In genomic region chr12:44889871-44890270, GRCh38 we compare ENCODE assay signal across 31 cellular contexts. TPM values are rescaled to one million over a fixed set of nuclear protein-coding genes. Genes with fewer than 3 reads are reported as not detected.
"Had no signal": no experiment of that assay in that cellular context is flagged by ENCODE, and none has a peak within 500 bp of the region (broad histone marks: within the 10 kb centered on the region; RNA-seq: fewer than 3 reads in every experiment).

No MANE protein-coding gene starts in this region.

- H3K4me3 Mint-ChIP-seq: activated CD4-positive, alpha-beta memory T cell treated with anti-CD3 and anti-CD28 coated beads, Interleukin-2, amount 10 ng/mL, durations not matched to agents 7 days and 5 days; activated CD4-positive, alpha-beta T cell treated with anti-CD3 and anti-CD28 coated beads, Interleukin-2, amount 10 ng/mL, durations not matched to agents 7 days and 5 days; activated naive CD4-positive, alpha-beta T cell treated with anti-CD3 and anti-CD28 coated beads, Interleukin-2, amount 10 ng/mL, durations not matched to agents 7 days and 5 days; activated naive CD8-positive, alpha-beta T cell treated with anti-CD3 and anti-CD28 coated beads, Interleukin-2, amount 10 ng/mL, durations not matched to agents 7 days and 5 days; activated T-cell treated with anti-CD3 and anti-CD28 coated beads, Interleukin-2, amount 50 U/mL, for 24 hours; activated T-cell treated with anti-CD3 and anti-CD28 coated beads, Interleukin-2, amount 50 U/mL, for 72 hours; central memory CD8-positive, alpha-beta T cell; dendritic cell treated with granulocyte-macrophage colony-stimulating factor and Interleukin-4, amounts not matched to agents 40 ng/mL and 50 ng/mL, for 4 days; WTC11 had no signal

- H3K4me1 Mint-ChIP-seq: activated CD4-positive, alpha-beta memory T cell treated with anti-CD3 and anti-CD28 coated beads, Interleukin-2, amount 10 ng/mL, durations not matched to agents 7 days and 5 days; activated CD4-positive, alpha-beta T cell treated with anti-CD3 and anti-CD28 coated beads, Interleukin-2, amount 10 ng/mL, durations not matched to agents 7 days and 5 days; activated naive CD4-positive, alpha-beta T cell treated with anti-CD3 and anti-CD28 coated beads, Interleukin-2, amount 10 ng/mL, durations not matched to agents 7 days and 5 days; activated naive CD8-positive, alpha-beta T cell treated with anti-CD3 and anti-CD28 coated beads, Interleukin-2, amount 10 ng/mL, durations not matched to agents 7 days and 5 days; central memory CD8-positive, alpha-beta T cell; WTC11 had no signal

- H3K27me3 ChIP-seq: brain microvascular endothelial cell, dorsolateral prefrontal cortex, esophagus squamous epithelium, gastroesophageal sphincter, heart right ventricle had no signal

- H3K27ac Mint-ChIP-seq: activated CD4-positive, alpha-beta memory T cell treated with anti-CD3 and anti-CD28 coated beads, Interleukin-2, amount 10 ng/mL, durations not matched to agents 7 days and 5 days; activated CD4-positive, alpha-beta T cell treated with anti-CD3 and anti-CD28 coated beads, Interleukin-2, amount 10 ng/mL, durations not matched to agents 7 days and 5 days; activated naive CD4-positive, alpha-beta T cell treated with anti-CD3 and anti-CD28 coated beads, Interleukin-2, amount 10 ng/mL, durations not matched to agents 7 days and 5 days; activated naive CD4-positive, alpha-beta T cell treated with anti-CD3 and anti-CD28 coated beads, Interleukin-2, amount 50 U/mL, for 72 hours; activated naive CD8-positive, alpha-beta T cell treated with anti-CD3 and anti-CD28 coated beads, Interleukin-2, amount 10 ng/mL, durations not matched to agents 7 days and 5 days; activated T-cell treated with anti-CD3 and anti-CD28 coated beads, Interleukin-2, amount 50 U/mL, for 24 hours; activated T-cell treated with anti-CD3 and anti-CD28 coated beads, Interleukin-2, amount 50 U/mL, for 72 hours; dendritic cell treated with granulocyte-macrophage colony-stimulating factor and Interleukin-4, amounts not matched to agents 40 ng/mL and 50 ng/mL, for 4 days; WTC11 had no signal

- H3K36me3 ChIP-seq: brain microvascular endothelial cell, esophagus squamous epithelium, gastroesophageal sphincter, heart right ventricle had no signal

- H3K27ac ChIP-seq: brain microvascular endothelial cell, coronary artery, dorsolateral prefrontal cortex, esophagus squamous epithelium, gastroesophageal sphincter, heart right ventricle, VCaP had no signal

- DNase-seq: activated CD4-positive, alpha-beta memory T cell treated with anti-CD3 and anti-CD28 coated beads, Interleukin-2, amount 10 ng/mL, durations not matched to agents 7 days and 5 days; activated CD4-positive, alpha-beta T cell treated with anti-CD3 and anti-CD28 coated beads for 1 hour; activated CD4-positive, alpha-beta T cell treated with anti-CD3 and anti-CD28 coated beads for 4 hours; activated CD4-positive, alpha-beta T cell treated with anti-CD3 and anti-CD28 coated beads, Interleukin-2, amount 10 ng/mL, durations not matched to agents 7 days and 5 days; activated CD4-positive, alpha-beta T cell treated with anti-CD3 and anti-CD28 coated beads, Interleukin-2, amount 50 U/mL, for 4 hours; activated CD8-positive, alpha-beta memory T cell treated with anti-CD3 and anti-CD28 coated beads, Interleukin-2, amount 50 U/mL, for 48 hours; activated gamma-delta T cell; activated naive CD4-positive, alpha-beta T cell; activated naive CD4-positive, alpha-beta T cell treated with anti-CD3 and anti-CD28 coated beads, Interleukin-2, amount 10 ng/mL, durations not matched to agents 7 days and 5 days; activated naive CD8-positive, alpha-beta T cell treated with anti-CD3 and anti-CD28 coated beads, Interleukin-2, amount 10 ng/mL, durations not matched to agents 7 days and 5 days; activated T-cell treated with anti-CD3 and anti-CD28 coated beads for 4 hours; activated T-cell treated with anti-CD3 and anti-CD28 coated beads, Interleukin-2, amount 50 U/mL, for 24 hours; activated T-cell treated with anti-CD3 and anti-CD28 coated beads, Interleukin-2, amount 50 U/mL, for 72 hours; amniotic stem cell; anterior cingulate cortex; brain microvascular endothelial cell; dorsolateral prefrontal cortex; effector memory CD4-positive, alpha-beta T cell; esophagus squamous epithelium; foreskin melanocyte; heart right ventricle; T-helper 2 cell had no signal

- H3K4me3 ChIP-seq: coronary artery, dorsolateral prefrontal cortex, esophagus squamous epithelium, gastroesophageal sphincter, heart right ventricle had no signal

- H3K9me3 Mint-ChIP-seq: activated CD4-positive, alpha-beta memory T cell treated with anti-CD3 and anti-CD28 coated beads, Interleukin-2, amount 10 ng/mL, durations not matched to agents 7 days and 5 days; activated CD4-positive, alpha-beta T cell treated with anti-CD3 and anti-CD28 coated beads, Interleukin-2, amount 10 ng/mL, durations not matched to agents 7 days and 5 days; activated naive CD4-positive, alpha-beta T cell treated with anti-CD3 and anti-CD28 coated beads, Interleukin-2, amount 10 ng/mL, durations not matched to agents 7 days and 5 days; activated naive CD4-positive, alpha-beta T cell treated with anti-CD3 and anti-CD28 coated beads, Interleukin-2, amount 50 U/mL, for 72 hours; activated naive CD8-positive, alpha-beta T cell treated with anti-CD3 and anti-CD28 coated beads, Interleukin-2, amount 10 ng/mL, durations not matched to agents 7 days and 5 days; activated T-cell treated with anti-CD3 and anti-CD28 coated beads, Interleukin-2, amount 50 U/mL, for 24 hours; activated T-cell treated with anti-CD3 and anti-CD28 coated beads, Interleukin-2, amount 50 U/mL, for 72 hours; central memory CD8-positive, alpha-beta T cell; dendritic cell treated with granulocyte-macrophage colony-stimulating factor and Interleukin-4, amounts not matched to agents 40 ng/mL and 50 ng/mL, for 4 days had no signal

- H3K4me1 ChIP-seq: esophagus squamous epithelium, gastroesophageal sphincter, heart right ventricle had no signal

- H3K27me3 Mint-ChIP-seq: activated CD4-positive, alpha-beta memory T cell treated with anti-CD3 and anti-CD28 coated beads, Interleukin-2, amount 10 ng/mL, durations not matched to agents 7 days and 5 days; activated naive CD4-positive, alpha-beta T cell treated with anti-CD3 and anti-CD28 coated beads, Interleukin-2, amount 10 ng/mL, durations not matched to agents 7 days and 5 days; activated naive CD8-positive, alpha-beta T cell treated with anti-CD3 and anti-CD28 coated beads, Interleukin-2, amount 10 ng/mL, durations not matched to agents 7 days and 5 days; activated T-cell treated with anti-CD3 and anti-CD28 coated beads, Interleukin-2, amount 50 U/mL, for 24 hours; dendritic cell treated with granulocyte-macrophage colony-stimulating factor and Interleukin-4, amounts not matched to agents 40 ng/mL and 50 ng/mL, for 4 days had no signal

- H3K36me3 Mint-ChIP-seq: activated naive CD4-positive, alpha-beta T cell treated with anti-CD3 and anti-CD28 coated beads, Interleukin-2, amount 10 ng/mL, durations not matched to agents 7 days and 5 days; activated naive CD4-positive, alpha-beta T cell treated with anti-CD3 and anti-CD28 coated beads, Interleukin-2, amount 50 U/mL, for 72 hours; activated naive CD8-positive, alpha-beta T cell treated with anti-CD3 and anti-CD28 coated beads, Interleukin-2, amount 10 ng/mL, durations not matched to agents 7 days and 5 days; WTC11 had no signal

- H3K9me3 ChIP-seq: esophagus squamous epithelium, gastroesophageal sphincter had no signal

RNA-seq across cellular contexts. Expression of gene NELL2, which starts 13.8 kb away (rescaled TPM):
- total RNA-seq: bronchial epithelial cell had no signal
- polyA plus RNA-seq: fibroblast of lung had no signal
